13 cellular contexts compared by ENCODE assay signal in genomic region chr5:65209341-65209740, GRCh38.
A peak's percentile ranks its signal among the peaks of the same experiment; 100 is the strongest.
DNase-seq lines count a peak whose midpoint lies in the region.
"Had no signal": no experiment of that assay in that cellular context is flagged by ENCODE, and none has a peak within 500 bp of the region (broad histone marks: within the 10 kb centered on the region; RNA-seq: fewer than 3 reads in every experiment).

No MANE protein-coding gene starts in this region.

- H3K27ac ChIP-seq in epithelial cell of prostate: peak overlapping the region; percentile 99
- H3K27ac ChIP-seq: testis had no signal

- DNase-seq in GM03348 (ENCODE audit: low spot score) (peak; percentile 56), RKO (ENCODE audit: low spot score) (peak; percentile 96), epithelial cell of prostate (ENCODE audit: low read depth, low spot score) (peak; percentile 68), pulmonary artery endothelial cell (ENCODE audit: low read depth, low spot score) (peak; percentile 83), pons (ENCODE audit: low spot score) (no peak), NCI-H1105 (lab: John Stamatoyannopoulos, UW) (no peak), NCI-H82 (lab: John Stamatoyannopoulos, UW) (no peak), LoVo (ENCODE audit: low spot score) (no peak)
- DNase-seq: activated naive CD8-positive, alpha-beta T cell treated with anti-CD3 and anti-CD28 coated beads, Interleukin-2, amount 10 ng/mL, durations not matched to agents 7 days and 5 days; effector memory CD4-positive, alpha-beta T cell; H9; NCI-H187; testis had no signal

Comparison
In these comparisons a context has a peak if more than half of its experiments do, and no peak if none do; other contexts are left out.
1. DNase-seq: peak in GM03348 (single experiment), RKO (single experiment), epithelial cell of prostate (single experiment) and pulmonary artery endothelial cell (single experiment); none in pons (single experiment), NCI-H1105 (single experiment), NCI-H82 (single experiment) and LoVo (single experiment).